19 cellular contexts compared by ENCODE assay signal in the genomic region with DNA sequence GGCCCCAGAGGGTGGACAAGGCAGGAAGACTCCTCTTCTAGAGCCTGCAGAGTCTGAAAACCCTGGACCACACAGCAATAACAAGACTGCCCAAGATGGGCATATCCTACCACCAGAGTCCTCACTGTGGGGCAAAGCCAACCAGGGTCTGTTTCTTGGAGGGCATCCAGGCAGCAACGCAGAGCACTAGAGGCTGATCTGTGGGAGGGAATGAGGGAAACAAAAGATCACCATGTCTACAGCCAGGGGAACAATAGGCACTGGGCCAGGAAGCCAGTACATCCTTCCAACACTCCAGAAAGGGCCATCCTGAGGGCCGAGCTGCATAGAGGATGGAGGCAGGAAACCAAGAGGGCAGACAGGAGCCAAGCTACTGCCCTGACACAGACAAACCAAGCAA.
"Had no signal": no experiment of that assay in that cellular context is flagged by ENCODE, and none has a peak within 500 bp of the region (broad histone marks: within the 10 kb centered on the region; RNA-seq: fewer than 3 reads in every experiment).

No MANE protein-coding gene starts in this region.

- H3K4me3 Mint-ChIP-seq: natural killer cell treated with Interleukin-12 subunit alpha and Interleukin-12 subunit beta and Interleukin-15 and Interleukin-18, amount 100 ng/mL, for 72 hours; stimulated activated naive B cell treated with anti-CD40 and anti-IgM and Interleukin-4, amounts not matched to agents 10 μg/mL and 1 μg/mL and 100 μg/mL, for 72 hours had no signal

- H3K9me3 ChIP-seq: esophagus muscularis mucosa, gastrocnemius medialis, heart right ventricle, stomach had no signal

- H3K27ac Mint-ChIP-seq: natural killer cell treated with Interleukin-12 subunit alpha and Interleukin-12 subunit beta and Interleukin-15 and Interleukin-18, amount 100 ng/mL, for 72 hours; stimulated activated naive B cell treated with anti-CD40 and anti-IgM and Interleukin-4, amounts not matched to agents 10 μg/mL and 1 μg/mL and 100 μg/mL, for 72 hours had no signal

- H3K4me1 Mint-ChIP-seq: stimulated activated naive B cell treated with anti-CD40 and anti-IgM and Interleukin-4, amounts not matched to agents 10 μg/mL and 1 μg/mL and 100 μg/mL, for 72 hours had no signal

- DNase-seq: cortex of kidney; dorsolateral prefrontal cortex; effector memory CD4-positive, alpha-beta T cell; gastrocnemius medialis; heart right ventricle; hypothalamus; kidney glomerular epithelial cell; mesendoderm; posterior cingulate gyrus; stimulated activated CD4-positive, alpha-beta T cell treated with anti-CD3 and anti-CD28 coated beads, Interleukin-2, amount 100 ng/mL, for 24 hours; stimulated activated CD4-positive, alpha-beta T cell treated with anti-CD3 and anti-CD28 coated beads, Interleukin-4, amount 100 ng/mL, for 4 hours; stimulated activated naive B cell treated with anti-CD40 and anti-IgM and Interleukin-4, amounts not matched to agents 10 μg/mL and 1 μg/mL and 100 μg/mL, for 72 hours; stomach; substantia nigra; trophoblast cell had no signal

- H3K4me3 ChIP-seq: dorsolateral prefrontal cortex, esophagus muscularis mucosa, gastrocnemius medialis, heart right ventricle, skin epidermis, stomach had no signal

- H3K36me3 Mint-ChIP-seq: natural killer cell treated with Interleukin-12 subunit alpha and Interleukin-12 subunit beta and Interleukin-15 and Interleukin-18, amount 100 ng/mL, for 72 hours; stimulated activated naive B cell treated with anti-CD40 and anti-IgM and Interleukin-4, amounts not matched to agents 10 μg/mL and 1 μg/mL and 100 μg/mL, for 72 hours had no signal

- H3K27ac ChIP-seq: dorsolateral prefrontal cortex, epithelial cell of prostate, esophagus muscularis mucosa, gastrocnemius medialis, heart right ventricle, skin epidermis, stomach had no signal

- H3K9me3 Mint-ChIP-seq: natural killer cell treated with Interleukin-12 subunit alpha and Interleukin-12 subunit beta and Interleukin-15 and Interleukin-18, amount 100 ng/mL, for 72 hours had no signal

- H3K36me3 ChIP-seq: esophagus muscularis mucosa, gastrocnemius medialis, heart right ventricle, stomach had no signal

- H3K4me1 ChIP-seq: esophagus muscularis mucosa, gastrocnemius medialis, heart right ventricle, stomach had no signal
